Comparison of ENCODE assay signal across 8 cellular contexts in the genomic region with DNA sequence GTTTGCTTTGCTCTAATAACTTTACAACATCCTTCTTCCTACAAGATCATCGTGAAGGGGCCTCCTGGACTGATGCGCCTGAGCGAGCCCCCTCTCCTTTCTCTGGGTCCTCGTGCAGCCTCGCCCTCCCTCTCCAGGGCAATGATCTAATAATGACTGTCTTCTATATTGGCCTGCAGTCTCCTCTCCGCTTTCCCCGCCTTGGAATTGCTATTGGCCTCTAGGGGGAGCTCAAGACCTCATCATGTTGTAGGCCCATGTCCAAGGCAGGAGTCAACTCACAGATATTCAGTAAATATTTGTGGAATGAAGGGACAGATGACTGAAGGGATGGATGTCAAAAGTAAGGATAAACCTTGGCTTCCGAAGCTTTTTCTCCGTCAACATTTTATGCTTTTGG.
A peak's percentile ranks its signal among the peaks of the same experiment; 100 is the strongest.
DNase-seq lines count a peak whose midpoint lies in the region; ATAC-seq, FAIRE-seq and TF ChIP-seq lines count a peak whose summit lies in the region.

No MANE protein-coding gene starts in this region.

- peaks cover 18% of the 10 kb centered on the region for H3K27me3 Mint-ChIP-seq in nephron progenitor cell (ENCODE audit: low read depth, poor library complexity)
- H3K27me3 Mint-ChIP-seq in activated T-helper 1 cell treated with anti-CD3 and anti-CD28 coated beads, Interleukin-12 subunit alpha, Interleukin-12 subunit beta, Interleukin-2, Interleukin-4 antibody, amounts not matched to agents 30 ng/mL and 10 ng/mL and 1 ng/mL, durations not matched to agents 14 hours and 24 hours and 36 hours (ENCODE audit: insufficient read depth) = no peaks in the 10 kb centered on the region

- ATAC-seq in GM19452 (IDR thresholded peaks at IDR 0.05; ENCODE audit: unreplicated experiment) (no peak), GM18502 (IDR thresholded peaks at IDR 0.05; ENCODE audit: poor library complexity, unreplicated experiment) (no peak)

- peak; percentile 54 for FAIRE-seq in RCC 7860 (lab: Jason Lieb, UNC)

- H3K4me3 ChIP-seq in NB4 (ENCODE audit: low read depth, low read length) = no peak overlapping the region
- no peak overlapping the region for H3K4me3 ChIP-seq in epithelial cell of proximal tubule (ENCODE audit: low read depth, low read length)

- no peaks in the 10 kb centered on the region for H3K9me3 Mint-ChIP-seq in nephron progenitor cell
- H3K9me3 Mint-ChIP-seq in activated T-helper 1 cell treated with anti-CD3 and anti-CD28 coated beads, Interleukin-12 subunit alpha, Interleukin-12 subunit beta, Interleukin-2, Interleukin-4 antibody, amounts not matched to agents 30 ng/mL and 10 ng/mL and 1 ng/mL, durations not matched to agents 14 hours and 24 hours and 36 hours = peaks cover 29% of the 10 kb centered on the region

- peak; percentile 12 for DNase-seq in GM04503 (ENCODE audit: low read depth)
- DNase-seq in NB4 (ENCODE audit: low read depth) = peak; percentile 78
- peak; percentile 72 for DNase-seq in RCC 7860 (ENCODE audit: low spot score)
- peak; percentile 1 for DNase-seq in epithelial cell of proximal tubule (ENCODE audit: low read depth)
- peak; percentile 65 for DNase-seq in nephron progenitor cell
- no peak for DNase-seq in activated T-helper 1 cell treated with anti-CD3 and anti-CD28 coated beads, Interleukin-12 subunit alpha, Interleukin-12 subunit beta, Interleukin-2, Interleukin-4 antibody, amounts not matched to agents 30 ng/mL and 10 ng/mL and 1 ng/mL, durations not matched to agents 14 hours and 24 hours and 36 hours (ENCODE audit: low spot score)

- no peak for TF ChIP-seq POLR2A in NB4 (IDR thresholded peaks at IDR 0.05; ENCODE audit: extremely low read depth, insufficient read length)

- peak; percentile 87 for TF ChIP-seq CTCF in NB4 (IDR thresholded peaks at IDR 0.05; ENCODE audit: low read depth, low read length)
- peak; percentile 67 for TF ChIP-seq CTCF in epithelial cell of proximal tubule (conservative IDR thresholded peaks at IDR 0.05; ENCODE audit: low read depth, low read length)
- TF ChIP-seq CTCF in nephron progenitor cell (IDR thresholded peaks at IDR 0.05) = peak; percentile 83

- H3K27ac Mint-ChIP-seq in nephron progenitor cell = no peak overlapping the region
- no peak overlapping the region for H3K27ac Mint-ChIP-seq in activated T-helper 1 cell treated with anti-CD3 and anti-CD28 coated beads, Interleukin-12 subunit alpha, Interleukin-12 subunit beta, Interleukin-2, Interleukin-4 antibody, amounts not matched to agents 30 ng/mL and 10 ng/mL and 1 ng/mL, durations not matched to agents 14 hours and 24 hours and 36 hours

- H3K4me3 Mint-ChIP-seq in nephron progenitor cell = no peak overlapping the region
- H3K4me3 Mint-ChIP-seq in activated T-helper 1 cell treated with anti-CD3 and anti-CD28 coated beads, Interleukin-12 subunit alpha, Interleukin-12 subunit beta, Interleukin-2, Interleukin-4 antibody, amounts not matched to agents 30 ng/mL and 10 ng/mL and 1 ng/mL, durations not matched to agents 14 hours and 24 hours and 36 hours = no peak overlapping the region

- intact Hi-C loops in activated T-helper 1 cell treated with anti-CD3 and anti-CD28 coated beads, Interleukin-12 subunit alpha, Interleukin-12 subunit beta, Interleukin-2, Interleukin-4 antibody, amounts not matched to agents 30 ng/mL and 10 ng/mL and 1 ng/mL, durations not matched to agents 14 hours and 24 hours and 36 hours (cut with micrococcal nuclease) = no loop called here

- peaks cover 24% of the 10 kb centered on the region for H3K4me1 Mint-ChIP-seq in nephron progenitor cell
- H3K4me1 Mint-ChIP-seq in activated T-helper 1 cell treated with anti-CD3 and anti-CD28 coated beads, Interleukin-12 subunit alpha, Interleukin-12 subunit beta, Interleukin-2, Interleukin-4 antibody, amounts not matched to agents 30 ng/mL and 10 ng/mL and 1 ng/mL, durations not matched to agents 14 hours and 24 hours and 36 hours (ENCODE audit: low read depth) = no peaks in the 10 kb centered on the region

- no peaks in the 10 kb centered on the region for H3K36me3 Mint-ChIP-seq in nephron progenitor cell (ENCODE audit: low read depth)
- H3K36me3 Mint-ChIP-seq in activated T-helper 1 cell treated with anti-CD3 and anti-CD28 coated beads, Interleukin-12 subunit alpha, Interleukin-12 subunit beta, Interleukin-2, Interleukin-4 antibody, amounts not matched to agents 30 ng/mL and 10 ng/mL and 1 ng/mL, durations not matched to agents 14 hours and 24 hours and 36 hours (ENCODE audit: low read depth) = no peaks in the 10 kb centered on the region
